1 cellular context compared by ENCODE assay signal in genomic region chr5:169013208-169013728, GRCh38.
TF ChIP-seq lines count a peak whose summit lies in the region.

No MANE protein-coding gene starts in this region.

TF ChIP-seq in GM23338, 12 proteins besides CTCF, POLR2A, EP300 and RAD21:
- no peak for TF ChIP-seq REST (IDR thresholded peaks at IDR 0.05; ENCODE audit: unreplicated experiment)
- TF ChIP-seq ZNF114 (CRISPR knock-in tag; IDR thresholded peaks at IDR 0.05), result no peak
- TF ChIP-seq, protein P1, sequence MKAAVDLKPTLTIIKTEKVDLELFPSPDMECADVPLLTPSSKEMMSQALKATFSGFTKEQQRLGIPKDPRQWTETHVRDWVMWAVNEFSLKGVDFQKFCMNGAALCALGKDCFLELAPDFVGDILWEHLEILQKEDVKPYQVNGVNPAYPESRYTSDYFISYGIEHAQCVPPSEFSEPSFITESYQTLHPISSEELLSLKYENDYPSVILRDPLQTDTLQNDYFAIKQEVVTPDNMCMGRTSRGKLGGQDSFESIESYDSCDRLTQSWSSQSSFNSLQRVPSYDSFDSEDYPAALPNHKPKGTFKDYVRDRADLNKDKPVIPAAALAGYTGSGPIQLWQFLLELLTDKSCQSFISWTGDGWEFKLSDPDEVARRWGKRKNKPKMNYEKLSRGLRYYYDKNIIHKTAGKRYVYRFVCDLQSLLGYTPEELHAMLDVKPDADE (IDR thresholded peaks at IDR 0.05), result no peak
- no peak for TF ChIP-seq CREB1 (CRISPR knock-in tag; IDR thresholded peaks at IDR 0.05; ENCODE audit: low read depth)
- no peak for TF ChIP-seq EZH2 (IDR thresholded peaks at IDR 0.05; ENCODE audit: low read depth, unreplicated experiment)
- TF ChIP-seq POLR2AphosphoS5 (IDR thresholded peaks at IDR 0.05; ENCODE audit: low read depth), result no peak
- TF ChIP-seq ZNF331 (CRISPR knock-in tag; IDR thresholded peaks at IDR 0.05; ENCODE audit: low read depth), result no peak
- no peak for TF ChIP-seq STAT1 (IDR thresholded peaks at IDR 0.05; ENCODE audit: unreplicated experiment)
- TF ChIP-seq NANOG (IDR thresholded peaks at IDR 0.05; ENCODE audit: borderline replicate concordance), result no peak
